ENCODE assay signal across 8 cellular contexts in genomic region chr5:126446498-126447224, GRCh38. TPM values are rescaled to one million over a fixed set of nuclear protein-coding genes. Genes with fewer than 3 reads are reported as not detected.
DNase-seq lines count a peak whose midpoint lies in the region; ATAC-seq and TF ChIP-seq lines count a peak whose summit lies in the region.

No MANE protein-coding gene starts in this region.

- TF ChIP-seq CTCF in SK-N-SH (IDR thresholded peaks at IDR 0.05) (no peak), fibroblast of lung (conservative IDR thresholded peaks at IDR 0.05 in 1 of 2, IDR thresholded peaks at IDR 0.05 in 1 of 2; ENCODE audit: low read depth in 1 of 2, low read length in 2 of 2) (no peak), GM20000 (IDR thresholded peaks at IDR 0.05; ENCODE audit: extremely low read depth, missing control alignments) (no peak)

- H3K9me3 ChIP-seq in SK-N-SH = no peaks in the 10 kb centered on the region
- H3K9me3 ChIP-seq in fibroblast of lung (ENCODE audit: control insufficient read depth, insufficient read depth, low read depth, low read length) = no peaks in the 10 kb centered on the region

- H3K9ac ChIP-seq in SK-N-SH (no peak overlapping the region), fibroblast of lung (ENCODE audit: insufficient read depth, low read length) (no peak overlapping the region)

- H3K36me3 ChIP-seq in SK-N-SH (replicated peaks in 1 of 2; ENCODE audit: control insufficient read depth in 1 of 2, insufficient read depth in 2 of 2, low read length in 1 of 2) (peaks cover 0 to 2% of the 10 kb centered on the region in 2 experiments), fibroblast of lung (ENCODE audit: control insufficient read depth, insufficient read depth, low read length) (no peaks in the 10 kb centered on the region)

- peak; percentile 70 for DNase-seq in AG08395 (ENCODE audit: low spot score)
- DNase-seq in SK-N-SH = no peak
- DNase-seq in fibroblast of lung (ENCODE audit: low read depth in 2 of 2) = peak; percentile 70 to 97
- DNase-seq in stimulated activated naive CD8-positive, alpha-beta T cell treated with anti-CD3 and anti-CD28 coated beads, Interleukin-15, Interleukin-2, amounts not matched to agents 100 U/mL and 50 U/mL, for 24 hours = peak; percentile 41
- DNase-seq in NCI-H2227 (lab: John Stamatoyannopoulos, UW; ENCODE audit: unreplicated experiment) = no peak
- DNase-seq in GM20000 (ENCODE audit: low spot score) = no peak
- DNase-seq in KG1 (lab: John Stamatoyannopoulos, UW) = no peak

- H3F3A ChIP-seq in SK-N-SH (replicated peaks; ENCODE audit: insufficient read depth) = no peaks in the 10 kb centered on the region

- H3K27ac ChIP-seq in SK-N-SH (ENCODE audit: low read depth in 2 of 2, low read length in 1 of 2) = peak overlapping the region; percentile 42 to 76; a peak in 3 of 4 replicates
- peak overlapping the region; percentile 43 for H3K27ac ChIP-seq in fibroblast of lung (ENCODE audit: insufficient read depth, low read length)

- ATAC-seq in GM21576 (IDR thresholded peaks at IDR 0.05; ENCODE audit: unreplicated experiment) = peak; percentile 19
- peak; percentile 62 for ATAC-seq in stimulated activated naive CD8-positive, alpha-beta T cell treated with anti-CD3 and anti-CD28 coated beads, Interleukin-15, Interleukin-2, amounts not matched to agents 100 U/mL and 50 U/mL, for 24 hours

- H3K27me3 ChIP-seq in SK-N-SH (ENCODE audit: insufficient read depth) = no peaks in the 10 kb centered on the region
- H3K27me3 ChIP-seq in fibroblast of lung (ENCODE audit: control insufficient read depth, insufficient read depth, low read length) = no peaks in the 10 kb centered on the region

- H3K4me1 ChIP-seq in SK-N-SH (ENCODE audit: control insufficient read depth in 1 of 2, insufficient read depth in 2 of 2, low read depth in 1 of 2, low read length in 1 of 2) = peaks cover 0 to 8% of the 10 kb centered on the region in 2 experiments; a peak in 3 of 4 replicates
- H3K4me1 ChIP-seq in fibroblast of lung (ENCODE audit: control insufficient read depth, extremely low read depth, insufficient read depth, low read length) = peaks cover 10% of the 10 kb centered on the region

- POLR2A ChIA-PET in SK-N-SH (lab: Yijun Ruan, JAX) = no interaction called here

- no peak for TF ChIP-seq EP300 in SK-N-SH (IDR thresholded peaks at IDR 0.05; ENCODE audit: borderline replicate concordance in 1 of 2, low read depth in 1 of 2, low read length in 1 of 2)

- no peaks in the 10 kb centered on the region for H3K9me2 ChIP-seq in SK-N-SH

- H4K20me1 ChIP-seq in SK-N-SH (ENCODE audit: insufficient read depth) = no peaks in the 10 kb centered on the region
- H4K20me1 ChIP-seq in fibroblast of lung (ENCODE audit: control insufficient read depth, extremely low read depth, insufficient read depth, low read length) = no peaks in the 10 kb centered on the region

- WGBS in SK-N-SH (ENCODE audit: low lambda C conversion rate) = 71% methylated on average over 9 of the region's 9 CpGs

- no peak for TF ChIP-seq RAD21 in SK-N-SH (IDR thresholded peaks at IDR 0.05; ENCODE audit: low read length)

- H3K4me3 ChIP-seq in SK-N-SH (ENCODE audit: low read depth in 2 of 2, low read length in 1 of 2) = no peak overlapping the region
- H3K4me3 ChIP-seq in fibroblast of lung (replicated peaks in 1 of 4; ENCODE audit: control extremely low read depth in 1 of 4, insufficient read depth in 1 of 4, low read depth in 3 of 4, low read length in 4 of 4) = no peak overlapping the region

- CTCF ChIA-PET in SK-N-SH (lab: Yijun Ruan, JAX) = no interaction called here

- H2AFZ ChIP-seq in SK-N-SH (ENCODE audit: low read depth) (peak overlapping the region; percentile 20; the same call in 1 of the 2 replicates), fibroblast of lung (ENCODE audit: low read length) (no peak overlapping the region)

- peaks cover 44% of the 10 kb centered on the region; the same call in 1 of the 2 replicates for H3K79me2 ChIP-seq in SK-N-SH (ENCODE audit: insufficient read depth)
- H3K79me2 ChIP-seq in fibroblast of lung (ENCODE audit: control insufficient read depth, insufficient read depth, low read length) = peaks cover 11% of the 10 kb centered on the region

- H3K4me2 ChIP-seq in SK-N-SH (no peak overlapping the region; the same call in 1 of the 2 replicates), fibroblast of lung (ENCODE audit: extremely low read depth, insufficient read depth, low read length) (peak overlapping the region; percentile 65)

TF ChIP-seq in SK-N-SH, 30 proteins besides CTCF, POLR2A, EP300 and RAD21:
- no peak for TF ChIP-seq MXI1 (IDR thresholded peaks at IDR 0.05; ENCODE audit: low read depth, low read length)
- TF ChIP-seq SIN3A (IDR thresholded peaks at IDR 0.05; ENCODE audit: borderline replicate concordance, low read depth, low read length) = no peak
- TF ChIP-seq FOXJ3 (CRISPR knock-in tag; IDR thresholded peaks at IDR 0.05) = no peak
- TF ChIP-seq MEF2A (IDR thresholded peaks at IDR 0.05; ENCODE audit: borderline replicate concordance, low read depth) = no peak
- no peak for TF ChIP-seq TCF12 (IDR thresholded peaks at IDR 0.05)
- no peak for TF ChIP-seq USF1 (IDR thresholded peaks at IDR 0.05; ENCODE audit: borderline replicate concordance, low read depth)
- no peak for TF ChIP-seq POLR2AphosphoS5 (IDR thresholded peaks at IDR 0.05; ENCODE audit: low read depth, low read length)
- no peak for TF ChIP-seq JUND (IDR thresholded peaks at IDR 0.05)
- no peak for TF ChIP-seq RXRA (IDR thresholded peaks at IDR 0.05; ENCODE audit: borderline replicate concordance, low read depth)
- no peak for TF ChIP-seq GABPA (IDR thresholded peaks at IDR 0.05; ENCODE audit: low read depth)
- TF ChIP-seq TEAD4 (IDR thresholded peaks at IDR 0.05; ENCODE audit: borderline replicate concordance, insufficient read depth) = no peak

RNA-seq across cellular contexts. Expression of gene GRAMD2B, which starts 23.5 kb away (rescaled TPM):
- polyA plus RNA-seq in SK-N-SH (2012; rRNA removed) = 16.0 and 20.9 TPM in 2 replicates
- polyA plus RNA-seq in SK-N-SH (2012; cell fraction: cytosol; rRNA removed) = 17.1 and 21.0 TPM in 2 replicates
- 20.0 and 27.5 TPM in 2 replicates for polyA plus RNA-seq in SK-N-SH (2012; cell fraction: nucleus; rRNA removed)
- 12.1 and 21.3 TPM in 2 replicates for total RNA-seq in fibroblast of lung
- 26.8 and 37.6 TPM in 2 replicates for polyA plus RNA-seq in fibroblast of lung
- 14.1 and 17.9 TPM in 2 replicates for polyA plus RNA-seq in fibroblast of lung (2012)
- polyA minus RNA-seq in fibroblast of lung (ENCODE audit: low replicate concordance) = 1.1 and 6.2 TPM in 2 replicates

Comparison
In these comparisons a context has a peak if more than half of its experiments do, and no peak if none do; other contexts are left out.
1. DNase-seq: peak in AG08395 (single experiment), fibroblast of lung (2 of 2) and stimulated activated naive CD8-positive, alpha-beta T cell treated with anti-CD3 and anti-CD28 coated beads, Interleukin-15, Interleukin-2, amounts not matched to agents 100 U/mL and 50 U/mL, for 24 hours (single experiment); none in SK-N-SH (single experiment), NCI-H2227 (single experiment), GM20000 (single experiment) and KG1 (single experiment).